ENCODE assay signal across 22 cellular contexts in the genomic region with DNA sequence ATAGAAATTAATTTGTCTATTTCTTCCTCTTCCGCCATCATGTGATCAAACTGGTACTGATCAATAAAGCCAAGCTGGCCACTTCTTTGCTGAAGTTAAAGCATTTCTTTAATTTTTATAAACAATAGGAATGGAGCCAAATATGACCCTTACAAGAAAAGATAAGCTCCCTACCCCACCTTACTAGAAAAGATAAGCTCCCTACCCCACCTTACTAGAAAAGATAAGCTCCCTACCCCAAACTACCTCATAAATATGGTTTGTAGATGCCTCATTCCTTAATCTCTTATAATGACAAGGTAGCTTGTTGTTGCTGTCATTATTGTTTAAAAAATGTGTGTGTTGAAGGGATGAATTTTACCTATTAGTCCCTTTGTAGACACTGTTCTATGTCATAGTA.
"Had no signal": no experiment of that assay in that cellular context is flagged by ENCODE, and none has a peak within 500 bp of the region (broad histone marks: within the 10 kb centered on the region; RNA-seq: fewer than 3 reads in every experiment).

No MANE protein-coding gene starts in this region.

- H3K27ac Mint-ChIP-seq: IgD-negative memory B cell had no signal

- FAIRE-seq: HTR-8/SVneo had no signal

- ATAC-seq: Panc1, PC-3 had no signal

- H3K4me3 Mint-ChIP-seq: IgD-negative memory B cell had no signal

- H3K27ac ChIP-seq: HL-60, RWPE1 had no signal

- H3K9ac ChIP-seq: SK-N-SH had no signal

- DNase-seq: KBM-7, MV-4-11, NCI-H1048, NCI-H1105 treated with DMSO at 0.1 percent for 48 hours, NCI-H1417 treated with DMSO at 0.1 percent for 48 hours, NCI-H146, NCI-H1694 treated with DMSO at 0.1 percent for 48 hours, NCI-H2029, NCI-H2171 treated with DMSO at 0.1 percent for 48 hours, NCI-H345, NCI-H446 treated with DMSO at 0.1 percent for 48 hours, NCI-H510A treated with DMSO at 0.1 percent for 48 hours, NCI-H526, PC-3, SHP77, SK-N-SH, SW 1271 had no signal

- H3K4me2 ChIP-seq: SK-N-SH had no signal

- H3K9me3 ChIP-seq: SK-N-SH had no signal

- H3K36me3 Mint-ChIP-seq: IgD-negative memory B cell had no signal
